1 cellular context compared by ENCODE assay signal in the genomic region with DNA sequence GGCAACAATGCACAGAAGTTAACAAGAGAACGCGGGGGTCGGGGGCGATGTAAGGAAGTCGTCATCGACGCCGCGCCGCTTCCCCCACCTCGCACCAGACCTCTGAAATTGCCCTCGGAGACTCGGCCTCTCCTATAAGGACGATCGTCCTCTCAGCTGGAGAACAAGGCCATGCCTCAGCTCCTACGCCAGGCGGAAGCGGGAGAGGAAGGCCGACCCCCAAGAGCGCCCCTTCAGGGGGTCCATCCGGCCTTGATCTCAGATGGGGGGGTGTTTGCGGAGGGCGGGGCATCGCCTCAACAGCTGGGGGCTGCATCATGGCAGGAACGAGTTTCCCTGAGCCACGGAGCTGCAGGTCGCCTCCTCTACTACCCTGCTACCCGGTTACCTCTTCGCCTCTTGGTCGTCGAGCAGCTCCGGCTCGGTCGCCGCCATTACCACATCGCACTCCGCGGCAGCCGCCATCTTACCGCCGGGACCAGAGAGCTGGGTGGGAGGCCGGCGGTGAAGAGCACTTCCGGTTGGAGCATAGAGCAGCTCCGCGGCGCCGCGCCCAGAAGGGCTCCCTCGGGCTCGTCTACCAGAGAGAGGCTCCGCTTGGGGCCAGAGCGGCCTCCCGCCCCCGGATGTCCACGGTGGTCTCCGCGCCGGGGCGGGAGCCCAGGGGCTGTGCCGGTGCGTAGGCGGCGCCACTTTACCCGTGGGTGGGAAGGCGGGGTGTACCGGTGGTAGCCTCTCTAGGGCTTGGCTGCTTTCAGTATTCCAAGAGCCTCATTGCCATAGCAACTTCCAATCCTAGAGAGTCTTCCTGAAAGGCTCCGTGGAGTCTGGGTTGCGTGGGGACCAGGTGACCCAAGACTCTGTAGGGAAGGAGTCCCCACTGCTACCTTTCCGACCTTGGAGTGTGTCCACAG.
TF ChIP-seq lines count a peak whose summit lies in the region.

Gene DNAJC7 (minus strand): TSS at position 488 of the 914 bp plus-strand sequence. CDS start 23 bp downstream, at position 465.

TF ChIP-seq in WTC11, 78 proteins besides CTCF, POLR2A, EP300 and RAD21 (continued from another document and continues in another):
- TF ChIP-seq, protein P1, sequence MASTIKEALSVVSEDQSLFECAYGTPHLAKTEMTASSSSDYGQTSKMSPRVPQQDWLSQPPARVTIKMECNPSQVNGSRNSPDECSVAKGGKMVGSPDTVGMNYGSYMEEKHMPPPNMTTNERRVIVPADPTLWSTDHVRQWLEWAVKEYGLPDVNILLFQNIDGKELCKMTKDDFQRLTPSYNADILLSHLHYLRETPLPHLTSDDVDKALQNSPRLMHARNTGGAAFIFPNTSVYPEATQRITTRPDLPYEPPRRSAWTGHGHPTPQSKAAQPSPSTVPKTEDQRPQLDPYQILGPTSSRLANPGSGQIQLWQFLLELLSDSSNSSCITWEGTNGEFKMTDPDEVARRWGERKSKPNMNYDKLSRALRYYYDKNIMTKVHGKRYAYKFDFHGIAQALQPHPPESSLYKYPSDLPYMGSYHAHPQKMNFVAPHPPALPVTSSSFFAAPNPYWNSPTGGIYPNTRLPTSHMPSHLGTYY (CRISPR knock-in tag; IDR thresholded peaks at IDR 0.05): no peak
- TF ChIP-seq TEAD1 (CRISPR knock-in tag; IDR thresholded peaks at IDR 0.05) (peak; percentile 79), SP1 (CRISPR knock-in tag; conservative IDR thresholded peaks at IDR 0.05) (peak; percentile 84), TEAD4 (CRISPR knock-in tag; IDR thresholded peaks at IDR 0.05) (0 out of 2 replicates have a peak, but pooled peaks have one; percentile 47), JAZF1 (CRISPR knock-in tag; IDR thresholded peaks at IDR 0.05) (no peak), ZNF396 (CRISPR knock-in tag; IDR thresholded peaks at IDR 0.05; ENCODE audit: borderline replicate concordance) (no peak), ELF4 (CRISPR knock-in tag; IDR thresholded peaks at IDR 0.05; ENCODE audit: low read depth) (no peak), NR3C1 (CRISPR knock-in tag; conservative IDR thresholded peaks at IDR 0.05; ENCODE audit: low read depth) (no peak), ETV6 (CRISPR knock-in tag; IDR thresholded peaks at IDR 0.05) (0 out of 2 replicates have a peak, but pooled peaks have one; percentile 69), MAX (CRISPR knock-in tag; IDR thresholded peaks at IDR 0.05) (peak; percentile 77), SOX15 (CRISPR knock-in tag; IDR thresholded peaks at IDR 0.05) (no peak), SMAD4 (CRISPR knock-in tag; IDR thresholded peaks at IDR 0.05) (no peak; the same call in 1 of the 2 replicates), ATF2 (CRISPR knock-in tag; IDR thresholded peaks at IDR 0.05; ENCODE audit: borderline replicate concordance, low read depth) (no peak), FOXJ3 (CRISPR knock-in tag; IDR thresholded peaks at IDR 0.05; ENCODE audit: borderline replicate concordance) (no peak), TP53 (CRISPR knock-in tag; IDR thresholded peaks at IDR 0.05) (no peak), FOXK1 (CRISPR knock-in tag; IDR thresholded peaks at IDR 0.05) (peak; percentile 56; the same call in 1 of the 2 replicates), NR2C2 (CRISPR knock-in tag; IDR thresholded peaks at IDR 0.05) (no peak), NFE2L1 (CRISPR knock-in tag; IDR thresholded peaks at IDR 0.05) (0 out of 2 replicates have a peak, but pooled peaks have one; percentile 51), E2F5 (CRISPR knock-in tag; IDR thresholded peaks at IDR 0.05) (peak; percentile 83; the same call in 1 of the 2 replicates), FOXP1 (CRISPR knock-in tag; IDR thresholded peaks at IDR 0.05; ENCODE audit: borderline replicate concordance) (peak; percentile 83; the same call in 1 of the 2 replicates), ZNF416 (CRISPR knock-in tag; IDR thresholded peaks at IDR 0.05) (no peak; the same call in 1 of the 2 replicates), MYBL2 (CRISPR knock-in tag; IDR thresholded peaks at IDR 0.05) (peak; percentile 84), ZNF671 (CRISPR knock-in tag; IDR thresholded peaks at IDR 0.05) (no peak), ZNF232 (CRISPR knock-in tag; IDR thresholded peaks at IDR 0.05) (no peak; the same call in 1 of the 2 replicates), JUN (CRISPR knock-in tag; IDR thresholded peaks at IDR 0.05) (0 out of 2 replicates have a peak, but pooled peaks have one; percentile 16), SMAD3 (CRISPR knock-in tag; IDR thresholded peaks at IDR 0.05; ENCODE audit: borderline replicate concordance) (no peak), HMGA2 (CRISPR knock-in tag; IDR thresholded peaks at IDR 0.05) (no peak), STAT6 (CRISPR knock-in tag; conservative IDR thresholded peaks at IDR 0.05; ENCODE audit: low read depth) (no peak), ZBTB21 (CRISPR knock-in tag; IDR thresholded peaks at IDR 0.05; ENCODE audit: borderline replicate concordance) (0 out of 2 replicates have a peak, but pooled peaks have one; percentile 17), ZNF263 (CRISPR knock-in tag; IDR thresholded peaks at IDR 0.05; ENCODE audit: low read depth) (no peak), GRHL2 (CRISPR knock-in tag; IDR thresholded peaks at IDR 0.05; ENCODE audit: insufficient replicate concordance, severe bottlenecking) (no peak), TCF7 (CRISPR knock-in tag; IDR thresholded peaks at IDR 0.05; ENCODE audit: low read depth) (no peak), ZNF138 (CRISPR knock-in tag; conservative IDR thresholded peaks at IDR 0.05) (no peak)
- TF ChIP-seq, protein P2, sequence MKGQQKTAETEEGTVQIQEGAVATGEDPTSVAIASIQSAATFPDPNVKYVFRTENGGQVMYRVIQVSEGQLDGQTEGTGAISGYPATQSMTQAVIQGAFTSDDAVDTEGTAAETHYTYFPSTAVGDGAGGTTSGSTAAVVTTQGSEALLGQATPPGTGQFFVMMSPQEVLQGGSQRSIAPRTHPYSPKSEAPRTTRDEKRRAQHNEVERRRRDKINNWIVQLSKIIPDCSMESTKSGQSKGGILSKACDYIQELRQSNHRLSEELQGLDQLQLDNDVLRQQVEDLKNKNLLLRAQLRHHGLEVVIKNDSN (CRISPR knock-in tag; IDR thresholded peaks at IDR 0.05): peak; percentile 13
- TF ChIP-seq, protein P3, sequence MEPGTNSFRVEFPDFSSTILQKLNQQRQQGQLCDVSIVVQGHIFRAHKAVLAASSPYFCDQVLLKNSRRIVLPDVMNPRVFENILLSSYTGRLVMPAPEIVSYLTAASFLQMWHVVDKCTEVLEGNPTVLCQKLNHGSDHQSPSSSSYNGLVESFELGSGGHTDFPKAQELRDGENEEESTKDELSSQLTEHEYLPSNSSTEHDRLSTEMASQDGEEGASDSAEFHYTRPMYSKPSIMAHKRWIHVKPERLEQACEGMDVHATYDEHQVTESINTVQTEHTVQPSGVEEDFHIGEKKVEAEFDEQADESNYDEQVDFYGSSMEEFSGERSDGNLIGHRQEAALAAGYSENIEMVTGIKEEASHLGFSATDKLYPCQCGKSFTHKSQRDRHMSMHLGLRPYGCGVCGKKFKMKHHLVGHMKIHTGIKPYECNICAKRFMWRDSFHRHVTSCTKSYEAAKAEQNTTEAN (CRISPR knock-in tag; IDR thresholded peaks at IDR 0.05): peak; percentile 73; the same call in 1 of the 2 replicates
- TF ChIP-seq, protein P4, sequence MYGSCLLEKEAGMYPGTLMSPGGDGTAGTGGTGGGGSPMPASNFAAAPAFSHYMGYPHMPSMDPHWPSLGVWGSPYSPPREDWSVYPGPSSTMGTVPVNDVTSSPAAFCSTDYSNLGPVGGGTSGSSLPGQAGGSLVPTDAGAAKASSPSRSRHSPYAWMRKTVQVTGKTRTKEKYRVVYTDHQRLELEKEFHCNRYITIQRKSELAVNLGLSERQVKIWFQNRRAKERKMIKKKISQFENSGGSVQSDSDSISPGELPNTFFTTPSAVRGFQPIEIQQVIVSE (CRISPR knock-in tag; IDR thresholded peaks at IDR 0.05; ENCODE audit: borderline replicate concordance): no peak
- TF ChIP-seq, protein P5, sequence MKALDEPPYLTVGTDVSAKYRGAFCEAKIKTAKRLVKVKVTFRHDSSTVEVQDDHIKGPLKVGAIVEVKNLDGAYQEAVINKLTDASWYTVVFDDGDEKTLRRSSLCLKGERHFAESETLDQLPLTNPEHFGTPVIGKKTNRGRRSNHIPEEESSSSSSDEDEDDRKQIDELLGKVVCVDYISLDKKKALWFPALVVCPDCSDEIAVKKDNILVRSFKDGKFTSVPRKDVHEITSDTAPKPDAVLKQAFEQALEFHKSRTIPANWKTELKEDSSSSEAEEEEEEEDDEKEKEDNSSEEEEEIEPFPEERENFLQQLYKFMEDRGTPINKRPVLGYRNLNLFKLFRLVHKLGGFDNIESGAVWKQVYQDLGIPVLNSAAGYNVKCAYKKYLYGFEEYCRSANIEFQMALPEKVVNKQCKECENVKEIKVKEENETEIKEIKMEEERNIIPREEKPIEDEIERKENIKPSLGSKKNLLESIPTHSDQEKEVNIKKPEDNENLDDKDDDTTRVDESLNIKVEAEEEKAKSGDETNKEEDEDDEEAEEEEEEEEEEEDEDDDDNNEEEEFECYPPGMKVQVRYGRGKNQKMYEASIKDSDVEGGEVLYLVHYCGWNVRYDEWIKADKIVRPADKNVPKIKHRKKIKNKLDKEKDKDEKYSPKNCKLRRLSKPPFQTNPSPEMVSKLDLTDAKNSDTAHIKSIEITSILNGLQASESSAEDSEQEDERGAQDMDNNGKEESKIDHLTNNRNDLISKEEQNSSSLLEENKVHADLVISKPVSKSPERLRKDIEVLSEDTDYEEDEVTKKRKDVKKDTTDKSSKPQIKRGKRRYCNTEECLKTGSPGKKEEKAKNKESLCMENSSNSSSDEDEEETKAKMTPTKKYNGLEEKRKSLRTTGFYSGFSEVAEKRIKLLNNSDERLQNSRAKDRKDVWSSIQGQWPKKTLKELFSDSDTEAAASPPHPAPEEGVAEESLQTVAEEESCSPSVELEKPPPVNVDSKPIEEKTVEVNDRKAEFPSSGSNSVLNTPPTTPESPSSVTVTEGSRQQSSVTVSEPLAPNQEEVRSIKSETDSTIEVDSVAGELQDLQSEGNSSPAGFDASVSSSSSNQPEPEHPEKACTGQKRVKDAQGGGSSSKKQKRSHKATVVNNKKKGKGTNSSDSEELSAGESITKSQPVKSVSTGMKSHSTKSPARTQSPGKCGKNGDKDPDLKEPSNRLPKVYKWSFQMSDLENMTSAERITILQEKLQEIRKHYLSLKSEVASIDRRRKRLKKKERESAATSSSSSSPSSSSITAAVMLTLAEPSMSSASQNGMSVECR (CRISPR knock-in tag; IDR thresholded peaks at IDR 0.05; ENCODE audit: borderline replicate concordance): peak; percentile 80; the same call in 1 of the 2 replicates
- TF ChIP-seq, protein P6, sequence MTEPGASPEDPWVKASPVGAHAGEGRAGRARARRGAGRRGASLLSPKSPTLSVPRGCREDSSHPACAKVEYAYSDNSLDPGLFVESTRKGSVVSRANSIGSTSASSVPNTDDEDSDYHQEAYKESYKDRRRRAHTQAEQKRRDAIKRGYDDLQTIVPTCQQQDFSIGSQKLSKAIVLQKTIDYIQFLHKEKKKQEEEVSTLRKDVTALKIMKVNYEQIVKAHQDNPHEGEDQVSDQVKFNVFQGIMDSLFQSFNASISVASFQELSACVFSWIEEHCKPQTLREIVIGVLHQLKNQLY (CRISPR knock-in tag; IDR thresholded peaks at IDR 0.05): no peak; the same call in 1 of the 2 replicates
- TF ChIP-seq, protein P7, sequence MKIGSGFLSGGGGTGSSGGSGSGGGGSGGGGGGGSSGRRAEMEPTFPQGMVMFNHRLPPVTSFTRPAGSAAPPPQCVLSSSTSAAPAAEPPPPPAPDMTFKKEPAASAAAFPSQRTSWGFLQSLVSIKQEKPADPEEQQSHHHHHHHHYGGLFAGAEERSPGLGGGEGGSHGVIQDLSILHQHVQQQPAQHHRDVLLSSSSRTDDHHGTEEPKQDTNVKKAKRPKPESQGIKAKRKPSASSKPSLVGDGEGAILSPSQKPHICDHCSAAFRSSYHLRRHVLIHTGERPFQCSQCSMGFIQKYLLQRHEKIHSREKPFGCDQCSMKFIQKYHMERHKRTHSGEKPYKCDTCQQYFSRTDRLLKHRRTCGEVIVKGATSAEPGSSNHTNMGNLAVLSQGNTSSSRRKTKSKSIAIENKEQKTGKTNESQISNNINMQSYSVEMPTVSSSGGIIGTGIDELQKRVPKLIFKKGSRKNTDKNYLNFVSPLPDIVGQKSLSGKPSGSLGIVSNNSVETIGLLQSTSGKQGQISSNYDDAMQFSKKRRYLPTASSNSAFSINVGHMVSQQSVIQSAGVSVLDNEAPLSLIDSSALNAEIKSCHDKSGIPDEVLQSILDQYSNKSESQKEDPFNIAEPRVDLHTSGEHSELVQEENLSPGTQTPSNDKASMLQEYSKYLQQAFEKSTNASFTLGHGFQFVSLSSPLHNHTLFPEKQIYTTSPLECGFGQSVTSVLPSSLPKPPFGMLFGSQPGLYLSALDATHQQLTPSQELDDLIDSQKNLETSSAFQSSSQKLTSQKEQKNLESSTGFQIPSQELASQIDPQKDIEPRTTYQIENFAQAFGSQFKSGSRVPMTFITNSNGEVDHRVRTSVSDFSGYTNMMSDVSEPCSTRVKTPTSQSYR (CRISPR knock-in tag; IDR thresholded peaks at IDR 0.05): no peak
